8 cellular contexts compared by ENCODE assay signal in the genomic region with DNA sequence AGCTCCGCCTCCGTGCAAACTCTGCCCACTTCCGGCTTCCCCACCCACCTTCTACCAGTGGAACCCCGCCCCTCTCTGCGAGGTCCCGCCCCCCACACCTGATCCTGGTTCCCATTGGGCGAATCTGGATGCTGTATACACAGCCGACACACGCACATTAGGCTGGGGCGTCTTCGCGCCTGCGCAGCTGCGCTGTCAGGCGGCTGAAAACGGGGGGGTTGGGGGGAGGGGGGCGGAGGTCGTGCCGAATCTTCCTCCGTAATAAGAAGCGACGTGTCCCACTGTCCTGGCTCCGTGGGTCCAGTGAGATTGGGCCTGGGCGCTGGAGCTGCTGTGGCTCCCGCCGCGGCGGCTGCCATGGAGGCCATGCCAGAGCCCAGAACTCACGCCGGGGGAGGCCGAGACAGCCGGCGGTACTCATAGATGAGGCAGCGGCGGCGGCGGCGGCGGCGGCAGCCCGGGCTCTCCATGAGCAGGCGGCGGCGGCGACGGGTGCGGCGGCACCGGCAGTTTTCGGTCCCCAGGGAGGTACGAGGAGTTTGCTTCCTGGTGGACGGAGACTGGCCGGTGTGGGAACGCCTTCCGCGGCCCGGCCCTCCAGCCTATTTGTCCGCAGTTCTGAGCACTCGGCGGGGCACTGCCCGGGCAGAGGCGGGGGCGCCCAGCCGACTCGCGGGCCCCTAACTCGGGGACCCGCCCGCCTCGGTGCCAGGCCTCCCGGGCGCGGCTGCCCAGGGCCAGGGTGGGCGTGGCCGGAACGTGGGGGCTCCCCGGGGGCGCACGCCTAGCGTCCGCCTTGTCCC.
A peak's percentile ranks its signal among the peaks of the same experiment; 100 is the strongest.
DNase-seq lines count a peak whose midpoint lies in the region; ATAC-seq and TF ChIP-seq lines count a peak whose summit lies in the region.

No MANE protein-coding gene starts in this region.

- peak overlapping the region; percentile 89 for H3K4me3 Mint-ChIP-seq in progenitor cell of endocrine pancreas (ENCODE audit: low read depth)

- no peaks in the 10 kb centered on the region for H3K36me3 ChIP-seq in left ventricle myocardium inferior

- H3K27ac ChIP-seq in left ventricle myocardium inferior (replicated peaks) = peak overlapping the region; percentile 100

- H3K27ac Mint-ChIP-seq in progenitor cell of endocrine pancreas = peak overlapping the region; percentile 96

- no peaks in the 10 kb centered on the region for H3K27me3 ChIP-seq in left ventricle myocardium inferior (ENCODE audit: low read depth)

- peaks cover 44% of the 10 kb centered on the region for H3K4me1 ChIP-seq in left ventricle myocardium inferior

- intact Hi-C loops in left ventricle myocardium inferior (cut with micrococcal nuclease) = loop anchor here (10.0 kb wide), 1 partner anchor 358 kb away; a partner anchor contains a TSS

- peaks cover 3% of the 10 kb centered on the region for H3K36me3 Mint-ChIP-seq in progenitor cell of endocrine pancreas (ENCODE audit: insufficient read depth)

- ATAC-seq in HG02884 (IDR thresholded peaks at IDR 0.05; ENCODE audit: unreplicated experiment) = peak; percentile 88

- TF ChIP-seq CTCF in left ventricle myocardium inferior (IDR thresholded peaks at IDR 0.05; ENCODE audit: borderline replicate concordance) (no peak), progenitor cell of endocrine pancreas (IDR thresholded peaks at IDR 0.05; ENCODE audit: unreplicated experiment) (no peak)

- peak overlapping the region; percentile 90 for H3K4me3 ChIP-seq in left ventricle myocardium inferior

- H3K4me1 Mint-ChIP-seq in progenitor cell of endocrine pancreas (ENCODE audit: low read depth) = peaks cover 7% of the 10 kb centered on the region

- H3K9me3 Mint-ChIP-seq in progenitor cell of endocrine pancreas (ENCODE audit: low read depth) = peaks cover 3% of the 10 kb centered on the region

- no peaks in the 10 kb centered on the region for H3K9me3 ChIP-seq in left ventricle myocardium inferior (replicated peaks)

- no peaks in the 10 kb centered on the region for H3K27me3 Mint-ChIP-seq in progenitor cell of endocrine pancreas

- peak; percentile 60 for TF ChIP-seq POLR2A in GM15510 (IDR thresholded peaks at IDR 0.05; ENCODE audit: borderline replicate concordance, extremely low read depth, insufficient read length)

- peak; percentile 83 for DNase-seq in NCI-H146 treated with DMSO at 0.1 percent for 48 hours (lab: John Stamatoyannopoulos, UW; ENCODE audit: unreplicated experiment)
- DNase-seq in T-helper 1 cell = peak; percentile 95 to 99 (median 97)
- peak; percentile 94 for DNase-seq in amniotic stem cell (lab: John Stamatoyannopoulos, UW)
- DNase-seq in left ventricle myocardium inferior = peak; percentile 99
- peak; percentile 85 for DNase-seq in progenitor cell of endocrine pancreas (ENCODE audit: low spot score, unreplicated experiment)
- DNase-seq in ureter (ENCODE audit: low spot score) = peak; percentile 99

Comparison
In these comparisons a context has a peak if more than half of its experiments do, and no peak if none do; other contexts are left out.
1. Peak in every context shown above with its lines: DNase-seq, ATAC-seq, H3K4me3 ChIP-seq and H3K27ac ChIP-seq.